Comparison of ENCODE assay signal across 13 cellular contexts in genomic region chr19:3784607-3785463, GRCh38. TPM values are rescaled to one million over a fixed set of nuclear protein-coding genes. Genes with fewer than 3 reads are reported as not detected.
DNase-seq lines count a peak whose midpoint lies in the region; ATAC-seq, FAIRE-seq and TF ChIP-seq lines count a peak whose summit lies in the region.
"Had no signal": no experiment of that assay in that cellular context is flagged by ENCODE, and none has a peak within 500 bp of the region (broad histone marks: within the 10 kb centered on the region; RNA-seq: fewer than 3 reads in every experiment).

No MANE protein-coding gene starts in this region.

- intact Hi-C loops in HCT116 (cut with micrococcal nuclease), result no loop called here

- CTCF ChIA-PET in HCT116 (lab: Charles Lee), result no interaction called here
- CTCF ChIA-PET in HEK293T (lab: Yijun Ruan, JAX), result no interaction called here

- no peak overlapping the region for H3K4me2 ChIP-seq in HCT116 (ENCODE audit: low read length)
- H3K4me2 ChIP-seq: KMS-11 had no signal

- no peak for TF ChIP-seq CTCF in HCT116 (IDR thresholded peaks at IDR 0.05 in 2 of 3, conservative IDR thresholded peaks at IDR 0.05 in 1 of 3; ENCODE audit: borderline replicate concordance in 1 of 3, insufficient read depth in 1 of 3, low read depth in 2 of 3, low read length in 2 of 3)
- no peak for TF ChIP-seq CTCF in lung (IDR thresholded peaks at IDR 0.05; ENCODE audit: control extremely low read depth, extremely low read depth)
- TF ChIP-seq CTCF in gastroesophageal sphincter (IDR thresholded peaks at IDR 0.05), result no peak

- H3K4me3 ChIP-seq in HCT116 (replicated peaks in 1 of 2; ENCODE audit: low read depth in 1 of 2, low read length in 2 of 2) (no peak overlapping the region), lung (peak overlapping the region; percentile 66), gastroesophageal sphincter (peak overlapping the region in 1 of 2 donors; percentile 42)

- H3K27ac ChIP-seq in HCT116 (ENCODE audit: low read depth, low read length) (no peak overlapping the region), lung (ENCODE audit: low read depth in 1 of 2, low read length in 1 of 2) (no peak overlapping the region), gastroesophageal sphincter (no peak overlapping the region)
- H3K27ac ChIP-seq: KMS-11 had no signal

- in situ Hi-C loops in ACHN (cut with HindIII; ENCODE audit: low pct_ligation_motif_present, low pct_unique_long_range_greater_than_20kb, low sequenced_read_pairs), result no loop called here

- TF ChIP-seq RAD21 in HCT116 (IDR thresholded peaks at IDR 0.05; ENCODE audit: low read depth), result no peak

- H3K79me2 ChIP-seq in HCT116 (ENCODE audit: insufficient read depth, low read length), result no peaks in the 10 kb centered on the region

- H3K36me3 ChIP-seq in HCT116 (ENCODE audit: control insufficient read depth in 1 of 2, insufficient read depth in 2 of 2, low read length in 2 of 2) (no peaks in the 10 kb centered on the region), lung (ENCODE audit: control insufficient read depth in 2 of 2, insufficient read depth in 2 of 2, low read length in 2 of 2) (no peaks in the 10 kb centered on the region), gastroesophageal sphincter (no peaks in the 10 kb centered on the region)
- H3K36me3 ChIP-seq: heart right ventricle had no signal

- ATAC-seq in HCT116 (peak; percentile 39; the same call in 1 of the 2 replicates), lung (ENCODE audit: insufficient read depth, low FRiP score) (no peak), gastroesophageal sphincter (no peak), GM21576 (IDR thresholded peaks at IDR 0.05; ENCODE audit: unreplicated experiment) (no peak)

- no TSS peak for BruUV-seq in HCT116 (replicated peaks; lab: Mats Ljungman, UMichigan)

- TF ChIP-seq EP300 in gastroesophageal sphincter (IDR thresholded peaks at IDR 0.05), result no peak

- H3K9me2 ChIP-seq in HCT116 (ENCODE audit: insufficient read depth), result no peaks in the 10 kb centered on the region

- peaks cover 9 to 21% of the 10 kb centered on the region in 2 experiments; a peak in 3 of 4 replicates for H3K9me3 ChIP-seq in HCT116 (ENCODE audit: control insufficient read depth in 1 of 2, insufficient read depth in 1 of 2, low read depth in 1 of 2, low read length in 2 of 2)
- peaks cover 11 to 24% of the 10 kb centered on the region in 2 donors for H3K9me3 ChIP-seq in lung (ENCODE audit: control insufficient read depth in 2 of 2, insufficient read depth in 1 of 2, low read length in 1 of 2)
- H3K9me3 ChIP-seq in gastroesophageal sphincter, result peaks cover 0 to 31% (median 2%) of the 10 kb centered on the region in 3 donors

- DNase-seq in ACHN (peak; percentile 48), HCT116 (ENCODE audit: low read depth, low spot score) (no peak), amniotic epithelial cell (ENCODE audit: low read depth) (peak; percentile 6), lung (ENCODE audit: low spot score) (no peak), HEK293T (ENCODE audit: extremely low spot score) (no peak), RCC 7860 (ENCODE audit: low spot score) (no peak)
- DNase-seq: activated effector memory CD4-positive, alpha-beta T cell treated with Interleukin-2 at 50 U/mL for 16 hours; heart right ventricle; small intestine had no signal

- no peak overlapping the region for H3K9ac ChIP-seq in HCT116 (ENCODE audit: low read length)
- H3K9ac ChIP-seq: KMS-11 had no signal

- H3K27me3 ChIP-seq in HCT116 (ENCODE audit: insufficient read depth, low read length) (no peaks in the 10 kb centered on the region), lung (ENCODE audit: control insufficient read depth, insufficient read depth) (no peaks in the 10 kb centered on the region), gastroesophageal sphincter (peaks cover 67% of the 10 kb centered on the region)

- H3K4me1 ChIP-seq in HCT116 (ENCODE audit: control insufficient read depth in 1 of 2, insufficient read depth in 2 of 2, low read length in 2 of 2), result no peaks in the 10 kb centered on the region
- H3K4me1 ChIP-seq in lung (ENCODE audit: control insufficient read depth in 2 of 2, insufficient read depth in 2 of 2, low read length in 2 of 2), result no peaks in the 10 kb centered on the region
- H3K4me1 ChIP-seq in gastroesophageal sphincter, result peaks cover 0 to 13% (median 0%) of the 10 kb centered on the region in 3 donors

- no peak for TF ChIP-seq POLR2A in HCT116 (IDR thresholded peaks at IDR 0.05; ENCODE audit: borderline replicate concordance, extremely low read depth, insufficient read depth, insufficient read length)
- TF ChIP-seq POLR2A in gastroesophageal sphincter (IDR thresholded peaks at IDR 0.05), result no peak

- H4K20me1 ChIP-seq in HCT116 (ENCODE audit: insufficient read depth), result no peaks in the 10 kb centered on the region

- POLR2A ChIA-PET in HCT116 (lab: Charles Lee), result no interaction called here
- POLR2A ChIA-PET in HEK293T (lab: Yijun Ruan, JAX), result interaction anchor here (0.7 kb wide), 1 partner anchor 22 kb away, joined by 3 read pairs; no protein-coding TSS in a partner anchor

- FAIRE-seq in RCC 7860 (lab: Jason Lieb, UNC), result no peak
- FAIRE-seq: G401.6, small intestine had no signal

- WGBS in lung, 2 donors, result 22 to 23% methylated on average over 24 to 25 of the region's 25 CpGs
- 19% methylated on average over 3 to 14 of the region's 25 CpGs for WGBS in gastroesophageal sphincter (ENCODE audit: low coverage in 1 of 2), 2 donors

- H2AFZ ChIP-seq in HCT116 (ENCODE audit: low read depth, low read length, poor library complexity, severe bottlenecking), result no peak overlapping the region

- RAD21 ChIA-PET in HCT116 (lab: Charles Lee; ENCODE audit: low non-redundant PET in 1 of 2, low total read pairs in 2 of 2, uncharacterized antibody in 2 of 2, unreplicated experiment in 2 of 2), result no interaction called here

TF ChIP-seq in HCT116, 20 proteins besides CTCF, POLR2A, EP300 and RAD21 (continues in another document):
- TF ChIP-seq SIN3A (IDR thresholded peaks at IDR 0.05; ENCODE audit: low read depth) (no peak), EGR1 (IDR thresholded peaks at IDR 0.05; ENCODE audit: low read depth) (no peak)

TF ChIP-seq in HEK293T, 16 proteins besides CTCF, POLR2A, EP300 and RAD21:
- no peak for TF ChIP-seq FOXK2 (IDR thresholded peaks at IDR 0.05)
- no peak for TF ChIP-seq FOXA1 (IDR thresholded peaks at IDR 0.05)
- no peak for TF ChIP-seq NFRKB (IDR thresholded peaks at IDR 0.05)
TF ChIP-seq in HEK293T: peak in this region for 0.

RNA-seq across cellular contexts. Expression of gene MATK, which starts 1.3 kb away (rescaled TPM):
- total RNA-seq in HCT116 (2021; ENCODE audit: unreplicated experiment) (not detected), lung (1 to 10 TPM; 3.8 to 6.0 TPM), gastroesophageal sphincter (1 to 10 TPM in 3 of 4 donors, under 1 TPM in 1; 0.47 to 5.0 (median 1.7) TPM)
- not detected in 2 replicates for polyA plus RNA-seq in HCT116 (2012)
- 10 to 100 TPM in 1 of 2 donors, 1 to 10 TPM in 1; 6.7 to 20.0 TPM for polyA plus RNA-seq in lung

RNA-seq across cellular contexts. Expression of gene RAX2, which starts 12.8 kb away (rescaled TPM):
- total RNA-seq in HCT116 (2021; ENCODE audit: unreplicated experiment) (not detected), lung (not detected), gastroesophageal sphincter (not detected)
- polyA plus RNA-seq in HCT116 (2012), result 0.03 TPM in 1 of 2 replicates, not detected in the other
- under 1 TPM in 1 of 2 donors, not detected in 1; 0.01 TPM for polyA plus RNA-seq in lung
- total RNA-seq: heart right ventricle had no signal
- polyA plus RNA-seq: heart right ventricle, small intestine had no signal

RNA-seq across cellular contexts. Expression of gene MRPL54, which starts 22.4 kb away (rescaled TPM):
- total RNA-seq in HCT116 (2021; ENCODE audit: unreplicated experiment) (67.1 TPM), lung (10 to 100 TPM; 28.9 to 64.1 TPM), gastroesophageal sphincter (10 to 100 TPM; 31.8 to 90.1 (median 76.3) TPM)
- polyA plus RNA-seq in HCT116 (2012), result 60.6 and 78.4 TPM in 2 replicates
- polyA plus RNA-seq in lung, result 100 to 1,000 TPM in 1 of 2 donors, 10 to 100 TPM in 1; 63.5 to 137 TPM

RNA-seq across cellular contexts. Expression of gene APBA3, which starts 23.3 kb away (rescaled TPM):
- total RNA-seq in HCT116 (2021; ENCODE audit: unreplicated experiment), result 29.5 TPM
- 21.5 and 25.0 TPM in 2 replicates for polyA plus RNA-seq in HCT116 (2012)
- 10 to 100 TPM; 18.4 to 38.0 TPM for total RNA-seq in lung
- polyA plus RNA-seq in lung, result 10 to 100 TPM; 16.5 to 26.8 TPM
- 10 to 100 TPM; 12.5 to 30.4 (median 21.3) TPM for total RNA-seq in gastroesophageal sphincter

Comparison
In these comparisons a context has a peak if more than half of its experiments do, and no peak if none do; other contexts are left out.
1. DNase-seq: peak in ACHN (single experiment) and amniotic epithelial cell (single experiment); none in HCT116 (single experiment), lung (single experiment), HEK293T (single experiment) and RCC 7860 (single experiment).